2 cellular contexts compared by ENCODE assay signal in the genomic region with DNA sequence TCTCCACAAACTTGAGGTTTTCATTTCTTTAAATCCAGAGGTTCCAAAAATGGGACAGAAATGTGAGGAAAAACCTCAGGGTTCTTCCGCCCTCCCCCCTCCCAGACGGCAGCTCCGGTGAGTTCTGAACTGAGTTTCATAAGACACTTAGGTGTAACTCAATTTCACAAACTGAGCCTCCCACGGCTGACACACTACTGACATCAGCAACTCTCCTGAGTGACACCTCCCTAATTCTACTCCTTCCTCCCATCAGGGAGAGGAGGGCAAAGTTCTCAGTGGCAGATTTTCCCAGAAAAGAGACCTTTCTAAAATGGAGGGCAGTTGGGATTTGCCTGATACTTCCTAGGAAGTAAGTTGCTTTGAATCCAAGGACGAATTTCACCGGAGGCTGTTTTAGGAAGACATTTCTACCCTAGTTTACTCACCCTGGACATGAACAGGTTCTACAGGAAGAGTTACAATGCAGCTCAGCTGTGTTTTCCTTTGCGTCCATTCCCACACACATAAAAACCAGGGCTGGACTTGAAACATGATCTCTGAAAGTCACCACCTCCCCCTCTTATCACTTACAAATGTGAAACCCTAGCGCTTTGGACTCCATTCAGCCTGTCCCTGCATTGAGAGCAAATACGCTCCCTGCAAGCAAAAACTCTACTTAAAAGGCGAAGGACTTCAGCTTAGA.
A peak's percentile ranks its signal among the peaks of the same experiment; 100 is the strongest.
TF ChIP-seq lines count a peak whose summit lies in the region.

No MANE protein-coding gene starts in this region.

TF ChIP-seq in HEK293, 187 proteins besides CTCF, POLR2A, EP300 and RAD21 (continued from another document and continues in another):
- TF ChIP-seq, protein P1, sequence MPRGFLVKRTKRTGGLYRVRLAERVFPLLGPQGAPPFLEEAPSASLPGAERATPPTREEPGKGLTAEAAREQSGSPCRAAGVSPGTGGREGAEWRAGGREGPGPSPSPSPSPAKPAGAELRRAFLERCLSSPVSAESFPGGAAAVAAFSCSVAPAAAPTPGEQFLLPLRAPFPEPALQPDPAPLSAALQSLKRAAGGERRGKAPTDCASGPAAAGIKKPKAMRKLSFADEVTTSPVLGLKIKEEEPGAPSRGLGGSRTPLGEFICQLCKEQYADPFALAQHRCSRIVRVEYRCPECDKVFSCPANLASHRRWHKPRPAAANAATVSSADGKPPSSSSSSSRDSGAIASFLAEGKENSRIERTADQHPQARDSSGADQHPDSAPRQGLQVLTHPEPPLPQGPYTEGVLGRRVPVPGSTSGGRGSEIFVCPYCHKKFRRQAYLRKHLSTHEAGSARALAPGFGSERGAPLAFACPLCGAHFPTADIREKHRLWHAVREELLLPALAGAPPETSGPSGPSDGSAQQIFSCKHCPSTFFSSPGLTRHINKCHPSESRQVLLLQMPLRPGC (tag by site-specific recombination; IDR thresholded peaks at IDR 0.05) = 0 out of 2 replicates have a peak, but pooled peaks have one; percentile 14
- TF ChIP-seq, protein P2, sequence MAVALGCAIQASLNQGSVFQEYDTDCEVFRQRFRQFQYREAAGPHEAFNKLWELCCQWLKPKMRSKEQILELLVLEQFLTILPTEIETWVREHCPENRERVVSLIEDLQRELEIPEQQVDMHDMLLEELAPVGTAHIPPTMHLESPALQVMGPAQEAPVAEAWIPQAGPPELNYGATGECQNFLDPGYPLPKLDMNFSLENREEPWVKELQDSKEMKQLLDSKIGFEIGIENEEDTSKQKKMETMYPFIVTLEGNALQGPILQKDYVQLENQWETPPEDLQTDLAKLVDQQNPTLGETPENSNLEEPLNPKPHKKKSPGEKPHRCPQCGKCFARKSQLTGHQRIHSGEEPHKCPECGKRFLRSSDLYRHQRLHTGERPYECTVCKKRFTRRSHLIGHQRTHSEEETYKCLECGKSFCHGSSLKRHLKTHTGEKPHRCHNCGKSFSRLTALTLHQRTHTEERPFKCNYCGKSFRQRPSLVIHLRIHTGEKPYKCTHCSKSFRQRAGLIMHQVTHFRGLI (tag by site-specific recombination; IDR thresholded peaks at IDR 0.05) = no peak
- TF ChIP-seq, protein P3, sequence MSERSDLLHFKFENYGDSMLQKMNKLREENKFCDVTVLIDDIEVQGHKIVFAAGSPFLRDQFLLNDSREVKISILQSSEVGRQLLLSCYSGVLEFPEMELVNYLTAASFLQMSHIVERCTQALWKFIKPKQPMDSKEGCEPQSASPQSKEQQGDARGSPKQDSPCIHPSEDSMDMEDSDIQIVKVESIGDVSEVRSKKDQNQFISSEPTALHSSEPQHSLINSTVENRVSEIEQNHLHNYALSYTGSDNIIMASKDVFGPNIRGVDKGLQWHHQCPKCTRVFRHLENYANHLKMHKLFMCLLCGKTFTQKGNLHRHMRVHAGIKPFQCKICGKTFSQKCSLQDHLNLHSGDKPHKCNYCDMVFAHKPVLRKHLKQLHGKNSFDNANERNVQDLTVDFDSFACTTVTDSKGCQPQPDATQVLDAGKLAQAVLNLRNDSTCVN (tag by site-specific recombination; optimal IDR thresholded peaks at IDR 0.05) = no peak
- TF ChIP-seq, protein P4, sequence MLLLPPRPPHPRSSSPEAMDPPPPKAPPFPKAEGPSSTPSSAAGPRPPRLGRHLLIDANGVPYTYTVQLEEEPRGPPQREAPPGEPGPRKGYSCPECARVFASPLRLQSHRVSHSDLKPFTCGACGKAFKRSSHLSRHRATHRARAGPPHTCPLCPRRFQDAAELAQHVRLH (tag by site-specific recombination; IDR thresholded peaks at IDR 0.05) = no peak
- TF ChIP-seq, protein P5, sequence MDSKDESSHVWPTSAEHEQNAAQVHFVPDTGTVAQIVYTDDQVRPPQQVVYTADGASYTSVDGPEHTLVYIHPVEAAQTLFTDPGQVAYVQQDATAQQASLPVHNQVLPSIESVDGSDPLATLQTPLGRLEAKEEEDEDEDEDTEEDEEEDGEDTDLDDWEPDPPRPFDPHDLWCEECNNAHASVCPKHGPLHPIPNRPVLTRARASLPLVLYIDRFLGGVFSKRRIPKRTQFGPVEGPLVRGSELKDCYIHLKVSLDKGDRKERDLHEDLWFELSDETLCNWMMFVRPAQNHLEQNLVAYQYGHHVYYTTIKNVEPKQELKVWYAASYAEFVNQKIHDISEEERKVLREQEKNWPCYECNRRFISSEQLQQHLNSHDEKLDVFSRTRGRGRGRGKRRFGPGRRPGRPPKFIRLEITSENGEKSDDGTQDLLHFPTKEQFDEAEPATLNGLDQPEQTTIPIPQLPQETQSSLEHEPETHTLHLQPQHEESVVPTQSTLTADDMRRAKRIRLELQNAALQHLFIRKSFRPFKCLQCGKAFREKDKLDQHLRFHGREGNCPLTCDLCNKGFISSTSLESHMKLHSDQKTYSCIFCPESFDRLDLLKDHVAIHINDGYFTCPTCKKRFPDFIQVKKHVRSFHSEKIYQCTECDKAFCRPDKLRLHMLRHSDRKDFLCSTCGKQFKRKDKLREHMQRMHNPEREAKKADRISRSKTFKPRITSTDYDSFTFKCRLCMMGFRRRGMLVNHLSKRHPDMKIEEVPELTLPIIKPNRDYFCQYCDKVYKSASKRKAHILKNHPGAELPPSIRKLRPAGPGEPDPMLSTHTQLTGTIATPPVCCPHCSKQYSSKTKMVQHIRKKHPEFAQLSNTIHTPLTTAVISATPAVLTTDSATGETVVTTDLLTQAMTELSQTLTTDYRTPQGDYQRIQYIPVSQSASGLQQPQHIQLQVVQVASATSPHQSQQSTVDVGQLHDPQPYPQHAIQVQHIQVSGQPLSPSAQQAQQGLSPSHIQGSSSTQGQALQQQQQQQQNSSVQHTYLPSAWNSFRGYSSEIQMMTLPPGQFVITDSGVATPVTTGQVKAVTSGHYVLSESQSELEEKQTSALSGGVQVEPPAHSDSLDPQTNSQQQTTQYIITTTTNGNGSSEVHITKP (tag by site-specific recombination; IDR thresholded peaks at IDR 0.05) = peak; percentile 70
- TF ChIP-seq SP7 (tag by site-specific recombination; IDR thresholded peaks at IDR 0.05) (0 out of 2 replicates have a peak, but pooled peaks have one; percentile 61), SCRT2 (tag by site-specific recombination; IDR thresholded peaks at IDR 0.05) (no peak), YY1 (tag by site-specific recombination; IDR thresholded peaks at IDR 0.05) (peak; percentile 55; the same call in 1 of the 2 replicates), SP3 (tag by site-specific recombination; IDR thresholded peaks at IDR 0.05) (peak; percentile 34; the same call in 1 of the 2 replicates), ZNF174 (tag by site-specific recombination; IDR thresholded peaks at IDR 0.05) (no peak), ZNF311 (tag by site-specific recombination; IDR thresholded peaks at IDR 0.05; ENCODE audit: borderline replicate concordance) (no peak), ZNF2 (tag by site-specific recombination; IDR thresholded peaks at IDR 0.05) (no peak), ZNF837 (tag by site-specific recombination; IDR thresholded peaks at IDR 0.05) (no peak), ZNF426 (tag by site-specific recombination; IDR thresholded peaks at IDR 0.05) (no peak), SCRT1 (tag by site-specific recombination; IDR thresholded peaks at IDR 0.05; ENCODE audit: borderline replicate concordance) (no peak), ZNF391 (tag by site-specific recombination; IDR thresholded peaks at IDR 0.05; ENCODE audit: borderline replicate concordance, low read depth) (no peak), EGR2 (tag by site-specific recombination; IDR thresholded peaks at IDR 0.05; ENCODE audit: low read depth) (peak; percentile 29; the same call in 1 of the 2 replicates), ZNF510 (tag by site-specific recombination; IDR thresholded peaks at IDR 0.05; ENCODE audit: insufficient replicate concordance) (no peak), ZNF266 (tag by site-specific recombination; IDR thresholded peaks at IDR 0.05; ENCODE audit: low read depth) (no peak)

TF ChIP-seq in SK-N-SH, 30 proteins besides CTCF, POLR2A, EP300 and RAD21 (continued from another document):
- no peak for TF ChIP-seq REST (IDR thresholded peaks at IDR 0.05; ENCODE audit: low read depth, low read length)
- TF ChIP-seq SMC3 (IDR thresholded peaks at IDR 0.05; ENCODE audit: low read depth, low read length) = no peak
- no peak for TF ChIP-seq POLR2AphosphoS5 (IDR thresholded peaks at IDR 0.05; ENCODE audit: low read depth, low read length)
- no peak for TF ChIP-seq ZBTB33 (IDR thresholded peaks at IDR 0.05; ENCODE audit: borderline replicate concordance, low read depth)
- TF ChIP-seq GABPA (IDR thresholded peaks at IDR 0.05; ENCODE audit: low read depth) = no peak
- TF ChIP-seq TAF1 (IDR thresholded peaks at IDR 0.05; ENCODE audit: borderline replicate concordance, low read depth, low read length) = no peak
- TF ChIP-seq RXRA (IDR thresholded peaks at IDR 0.05; ENCODE audit: borderline replicate concordance, low read depth) = no peak
- TF ChIP-seq, protein P6, sequence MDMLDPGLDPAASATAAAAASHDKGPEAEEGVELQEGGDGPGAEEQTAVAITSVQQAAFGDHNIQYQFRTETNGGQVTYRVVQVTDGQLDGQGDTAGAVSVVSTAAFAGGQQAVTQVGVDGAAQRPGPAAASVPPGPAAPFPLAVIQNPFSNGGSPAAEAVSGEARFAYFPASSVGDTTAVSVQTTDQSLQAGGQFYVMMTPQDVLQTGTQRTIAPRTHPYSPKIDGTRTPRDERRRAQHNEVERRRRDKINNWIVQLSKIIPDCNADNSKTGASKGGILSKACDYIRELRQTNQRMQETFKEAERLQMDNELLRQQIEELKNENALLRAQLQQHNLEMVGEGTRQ (IDR thresholded peaks at IDR 0.05; ENCODE audit: borderline replicate concordance, low read depth, low read length) = no peak
- no peak for TF ChIP-seq NFIC (IDR thresholded peaks at IDR 0.05; ENCODE audit: borderline replicate concordance)
- no peak for TF ChIP-seq MXI1 (IDR thresholded peaks at IDR 0.05; ENCODE audit: low read depth, low read length)
- TF ChIP-seq CHD2 (IDR thresholded peaks at IDR 0.05; ENCODE audit: low read length, partially characterized antibody) = no peak
- no peak for TF ChIP-seq RCOR1 (IDR thresholded peaks at IDR 0.05; ENCODE audit: low read length)
- TF ChIP-seq JUND (IDR thresholded peaks at IDR 0.05) = no peak
- no peak for TF ChIP-seq TEAD4 (IDR thresholded peaks at IDR 0.05; ENCODE audit: borderline replicate concordance, insufficient read depth)
